Comparison of ENCODE assay signal across 20 cellular contexts in the genomic region with DNA sequence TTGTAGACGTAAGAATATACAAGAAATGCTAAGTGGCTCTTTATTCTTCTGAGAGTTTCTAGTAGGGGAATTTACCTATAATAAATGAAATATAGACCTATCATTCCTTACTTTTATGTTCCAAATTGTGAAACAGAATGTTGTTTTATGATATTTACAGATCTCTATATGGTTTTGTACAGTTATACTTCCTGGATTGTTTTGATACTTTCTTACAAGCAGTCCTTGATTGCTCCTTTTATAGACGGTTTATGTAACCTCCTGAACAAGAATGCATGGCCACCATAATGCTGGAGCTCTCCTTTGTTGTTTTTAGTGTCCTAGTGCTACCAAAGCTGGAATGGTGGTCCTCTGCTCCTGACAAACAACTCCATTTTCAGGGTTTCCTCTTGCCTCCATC.
DNase-seq lines count a peak whose midpoint lies in the region; ATAC-seq, FAIRE-seq and TF ChIP-seq lines count a peak whose summit lies in the region.
"Had no signal": no experiment of that assay in that cellular context is flagged by ENCODE, and none has a peak within 500 bp of the region (broad histone marks: within the 10 kb centered on the region; RNA-seq: fewer than 3 reads in every experiment).

No MANE protein-coding gene starts in this region.

- no peak overlapping the region for H3K4me3 ChIP-seq in left ventricle myocardium inferior
- H3K4me3 ChIP-seq in right cardiac atrium (ENCODE audit: low read length) = no peak overlapping the region
- no peak overlapping the region for H3K4me3 ChIP-seq in pancreas
- no peak overlapping the region for H3K4me3 ChIP-seq in skeletal muscle satellite cell (ENCODE audit: low read length)
- H3K4me3 ChIP-seq: BLaER1 had no signal

- no peak overlapping the region for H3K9ac ChIP-seq in skeletal muscle satellite cell (ENCODE audit: low read depth, low read length)
- H3K9ac ChIP-seq: BLaER1 had no signal

- H3K4me1 ChIP-seq in left ventricle myocardium inferior (peaks cover 12% of the 10 kb centered on the region), right cardiac atrium (ENCODE audit: control insufficient read depth, insufficient read depth, low read length) (peaks cover 2% of the 10 kb centered on the region), pancreas (no peaks in the 10 kb centered on the region), skeletal muscle satellite cell (ENCODE audit: control insufficient read depth, insufficient read depth, low read length) (peaks cover 4% of the 10 kb centered on the region)
- H3K4me1 ChIP-seq: BLaER1 had no signal

- ATAC-seq in right cardiac atrium (no peak), pancreas (no peak)
- ATAC-seq: HCT116 had no signal

- TF ChIP-seq CTCF in left ventricle myocardium inferior (IDR thresholded peaks at IDR 0.05; ENCODE audit: borderline replicate concordance) = no peak
- no peak for TF ChIP-seq CTCF in pancreas (IDR thresholded peaks at IDR 0.05)

- H3K36me3 ChIP-seq in left ventricle myocardium inferior = no peaks in the 10 kb centered on the region
- H3K36me3 ChIP-seq in pancreas = no peaks in the 10 kb centered on the region
- H3K36me3 ChIP-seq in skeletal muscle satellite cell (ENCODE audit: insufficient read depth, low read length) = no peaks in the 10 kb centered on the region
- H3K36me3 ChIP-seq: BLaER1 had no signal

- WGBS in right cardiac atrium = 57% methylated on average over 2 of the region's 2 CpGs
- 65 to 85% methylated on average over 2 of the region's 2 CpGs for WGBS in pancreas, 2 donors

- FAIRE-seq in pancreas (lab: Jason Lieb, UNC) = peak; percentile 88
- FAIRE-seq: GM12892, GM18507 had no signal

- H3K27ac ChIP-seq in left ventricle myocardium inferior (replicated peaks) = peak overlapping the region; percentile 54
- no peak overlapping the region for H3K27ac ChIP-seq in right cardiac atrium (ENCODE audit: low read length)
- no peak overlapping the region for H3K27ac ChIP-seq in pancreas
- H3K27ac ChIP-seq: 22Rv1, BLaER1, HL-60 had no signal

- H3K27me3 ChIP-seq in left ventricle myocardium inferior (ENCODE audit: low read depth) (no peaks in the 10 kb centered on the region), right cardiac atrium (ENCODE audit: control insufficient read depth, insufficient read depth) (no peaks in the 10 kb centered on the region), pancreas (peaks cover 0 to 10% (median 0%) of the 10 kb centered on the region in 4 donors), skeletal muscle satellite cell (ENCODE audit: control insufficient read depth, insufficient read depth, low read length) (no peaks in the 10 kb centered on the region)

- H3K9me3 ChIP-seq in left ventricle myocardium inferior (replicated peaks) (no peaks in the 10 kb centered on the region), right cardiac atrium (ENCODE audit: control insufficient read depth, low read length) (no peaks in the 10 kb centered on the region), pancreas (no peaks in the 10 kb centered on the region), skeletal muscle satellite cell (replicated peaks; ENCODE audit: low read length) (no peaks in the 10 kb centered on the region)
- H3K9me3 ChIP-seq: BLaER1 had no signal

- peak overlapping the region; percentile 32 for H3K4me2 ChIP-seq in skeletal muscle satellite cell (ENCODE audit: low read length)
- H3K4me2 ChIP-seq: BLaER1 had no signal

- DNase-seq in left ventricle myocardium inferior = no peak
- no peak for DNase-seq in right cardiac atrium
- no peak for DNase-seq in pancreas
- DNase-seq in occipital lobe (lab: John Stamatoyannopoulos, UW) = no peak
- DNase-seq in GM19240 (ENCODE audit: insufficient read length, low spot score) = no peak
- no peak for DNase-seq in NCI-H187 (lab: John Stamatoyannopoulos, UW)
- DNase-seq: CD4-positive, alpha-beta memory T cell; DMS153; DMS79; GDM1; GOT3; H7; HFFc6 had no signal

- intact Hi-C loops in left ventricle myocardium inferior (cut with micrococcal nuclease) (no loop called here), right cardiac atrium (cut with DNase I) (no loop called here), pancreas (cut with DNase I) (no loop called here)
